8 cellular contexts compared by ENCODE assay signal in genomic region chr2:25375989-25376545, GRCh38. TPM values are rescaled to one million over a fixed set of nuclear protein-coding genes. Genes with fewer than 3 reads are reported as not detected.
DNase-seq lines count a peak whose midpoint lies in the region; ATAC-seq lines count a peak whose summit lies in the region.

No MANE protein-coding gene starts in this region.

- ATAC-seq in T-cell (replicated peaks in 1 of 4): no peak
- ATAC-seq in stimulated activated effector memory CD8-positive, alpha-beta T cell treated with anti-CD3 and anti-CD28 coated beads, Interleukin-12 subunit alpha, Interleukin-12 subunit beta, amount 100 ng/mL, for 72 hours: no peak
- ATAC-seq in GM21360 (IDR thresholded peaks at IDR 0.05; ENCODE audit: unreplicated experiment): no peak
- ATAC-seq in GM18517 (IDR thresholded peaks at IDR 0.05; ENCODE audit: unreplicated experiment): no peak

- CTCF ChIA-PET in activated CD4-positive, alpha-beta T cell treated with anti-CD3 and anti-CD28 coated beads, Interleukin-2, amount 10 ng/mL, durations not matched to agents 7 days and 5 days (lab: Charles Lee): interaction anchor here (0.6 to 3.7 kb wide), 18 partner anchors 8 to 1221 kb away, joined by 3 to 32 read pairs (median 5); partner anchors contain the start of gene DNMT3A
- CTCF ChIA-PET in T-cell (lab: Charles Lee): interaction anchor here (0.6 to 4.2 kb wide), 13 partner anchors 10 to 460 kb away, joined by 3 to 55 read pairs (median 4); no protein-coding TSS in a partner anchor

- H3K4me1 Mint-ChIP-seq in activated CD4-positive, alpha-beta T cell treated with anti-CD3 and anti-CD28 coated beads, Interleukin-2, amount 10 ng/mL, durations not matched to agents 7 days and 5 days: peaks cover 50% of the 10 kb centered on the region
- H3K4me1 Mint-ChIP-seq in T-cell: peaks cover 38 to 39% (median 38%) of the 10 kb centered on the region in 3 donors
- peaks cover 47% of the 10 kb centered on the region for H3K4me1 Mint-ChIP-seq in stimulated activated effector memory CD8-positive, alpha-beta T cell treated with anti-CD3 and anti-CD28 coated beads, Interleukin-12 subunit alpha, Interleukin-12 subunit beta, amount 100 ng/mL, for 72 hours

- no peaks in the 10 kb centered on the region for H3K36me3 Mint-ChIP-seq in activated CD4-positive, alpha-beta T cell treated with anti-CD3 and anti-CD28 coated beads, Interleukin-2, amount 10 ng/mL, durations not matched to agents 7 days and 5 days (ENCODE audit: low read depth)
- H3K36me3 Mint-ChIP-seq in T-cell: peaks cover 3% of the 10 kb centered on the region
- peaks cover 6% of the 10 kb centered on the region for H3K36me3 Mint-ChIP-seq in stimulated activated effector memory CD8-positive, alpha-beta T cell treated with anti-CD3 and anti-CD28 coated beads, Interleukin-12 subunit alpha, Interleukin-12 subunit beta, amount 100 ng/mL, for 72 hours

- no peaks in the 10 kb centered on the region for H3K9me3 Mint-ChIP-seq in activated CD4-positive, alpha-beta T cell treated with anti-CD3 and anti-CD28 coated beads, Interleukin-2, amount 10 ng/mL, durations not matched to agents 7 days and 5 days
- no peaks in the 10 kb centered on the region for H3K9me3 Mint-ChIP-seq in T-cell
- H3K9me3 Mint-ChIP-seq in stimulated activated effector memory CD8-positive, alpha-beta T cell treated with anti-CD3 and anti-CD28 coated beads, Interleukin-12 subunit alpha, Interleukin-12 subunit beta, amount 100 ng/mL, for 72 hours: no peaks in the 10 kb centered on the region

- peaks cover 9% of the 10 kb centered on the region for H3K27me3 ChIP-seq in iPS-15b (ENCODE audit: control insufficient read depth, insufficient read depth, low read length)

- peak overlapping the region; percentile 18 for H3K4me3 ChIP-seq in iPS-15b (ENCODE audit: low read depth, low read length)

- DNase-seq in activated CD4-positive, alpha-beta T cell treated with anti-CD3 and anti-CD28 coated beads, Interleukin-2, amount 10 ng/mL, durations not matched to agents 7 days and 5 days: no peak
- no peak for DNase-seq in activated CD4-positive, alpha-beta T cell treated with anti-CD3 and anti-CD28 coated beads for 1 hour
- no peak for DNase-seq in T-cell
- no peak for DNase-seq in stimulated activated effector memory CD8-positive, alpha-beta T cell treated with anti-CD3 and anti-CD28 coated beads, Interleukin-12 subunit alpha, Interleukin-12 subunit beta, amount 100 ng/mL, for 72 hours (ENCODE audit: low spot score in 2 of 2)
- no peak for DNase-seq in SIG-M5 (lab: John Stamatoyannopoulos, UW)

- no peaks in the 10 kb centered on the region for H3K27me3 Mint-ChIP-seq in activated CD4-positive, alpha-beta T cell treated with anti-CD3 and anti-CD28 coated beads, Interleukin-2, amount 10 ng/mL, durations not matched to agents 7 days and 5 days
- no peaks in the 10 kb centered on the region for H3K27me3 Mint-ChIP-seq in T-cell

- H3K9ac ChIP-seq in iPS-15b (ENCODE audit: low read depth, low read length): no peak overlapping the region

- peak overlapping the region; percentile 52 for H3K27ac Mint-ChIP-seq in activated CD4-positive, alpha-beta T cell treated with anti-CD3 and anti-CD28 coated beads, Interleukin-2, amount 10 ng/mL, durations not matched to agents 7 days and 5 days
- peak overlapping the region; percentile 66 to 67 for H3K27ac Mint-ChIP-seq in T-cell
- peak overlapping the region; percentile 91 for H3K27ac Mint-ChIP-seq in stimulated activated effector memory CD8-positive, alpha-beta T cell treated with anti-CD3 and anti-CD28 coated beads, Interleukin-12 subunit alpha, Interleukin-12 subunit beta, amount 100 ng/mL, for 72 hours

- POLR2A ChIA-PET in activated CD4-positive, alpha-beta T cell treated with anti-CD3 and anti-CD28 coated beads, Interleukin-2, amount 10 ng/mL, durations not matched to agents 7 days and 5 days (lab: Charles Lee): interaction anchor here (1.6 kb wide), 1 partner anchor 14 kb away, joined by 5 read pairs; no protein-coding TSS in a partner anchor
- POLR2A ChIA-PET in T-cell (lab: Charles Lee): no interaction called here

- peaks cover 11% of the 10 kb centered on the region for H3K4me1 ChIP-seq in iPS-15b (ENCODE audit: control insufficient read depth, insufficient read depth, low read length)

- no peaks in the 10 kb centered on the region for H3K36me3 ChIP-seq in iPS-15b (ENCODE audit: control insufficient read depth, insufficient read depth, low read length)

- H3K4me3 Mint-ChIP-seq in activated CD4-positive, alpha-beta T cell treated with anti-CD3 and anti-CD28 coated beads, Interleukin-2, amount 10 ng/mL, durations not matched to agents 7 days and 5 days: peak overlapping the region; percentile 26
- peak overlapping the region in 2 of 3 donors; percentile 23 to 57 for H3K4me3 Mint-ChIP-seq in T-cell
- H3K4me3 Mint-ChIP-seq in stimulated activated effector memory CD8-positive, alpha-beta T cell treated with anti-CD3 and anti-CD28 coated beads, Interleukin-12 subunit alpha, Interleukin-12 subunit beta, amount 100 ng/mL, for 72 hours: peak overlapping the region; percentile 69

- H3K9me3 ChIP-seq in iPS-15b (ENCODE audit: control insufficient read depth, insufficient read depth, low read length): no peaks in the 10 kb centered on the region

RNA-seq across cellular contexts. Expression of gene DNMT3A, which starts 34.3 kb away (rescaled TPM):
- 10 to 100 TPM; 55.9 to 62.3 TPM for total RNA-seq in activated CD4-positive, alpha-beta T cell treated with anti-CD3 and anti-CD28 coated beads, Interleukin-2, amount 10 ng/mL, durations not matched to agents 7 days and 5 days
- total RNA-seq in T-cell: 100 to 1,000 TPM in 1 of 5 donors, 10 to 100 TPM in 4; 78.7 to 125 (median 93.2) TPM
